Comparison of ENCODE assay signal across 15 cellular contexts in the genomic region with DNA sequence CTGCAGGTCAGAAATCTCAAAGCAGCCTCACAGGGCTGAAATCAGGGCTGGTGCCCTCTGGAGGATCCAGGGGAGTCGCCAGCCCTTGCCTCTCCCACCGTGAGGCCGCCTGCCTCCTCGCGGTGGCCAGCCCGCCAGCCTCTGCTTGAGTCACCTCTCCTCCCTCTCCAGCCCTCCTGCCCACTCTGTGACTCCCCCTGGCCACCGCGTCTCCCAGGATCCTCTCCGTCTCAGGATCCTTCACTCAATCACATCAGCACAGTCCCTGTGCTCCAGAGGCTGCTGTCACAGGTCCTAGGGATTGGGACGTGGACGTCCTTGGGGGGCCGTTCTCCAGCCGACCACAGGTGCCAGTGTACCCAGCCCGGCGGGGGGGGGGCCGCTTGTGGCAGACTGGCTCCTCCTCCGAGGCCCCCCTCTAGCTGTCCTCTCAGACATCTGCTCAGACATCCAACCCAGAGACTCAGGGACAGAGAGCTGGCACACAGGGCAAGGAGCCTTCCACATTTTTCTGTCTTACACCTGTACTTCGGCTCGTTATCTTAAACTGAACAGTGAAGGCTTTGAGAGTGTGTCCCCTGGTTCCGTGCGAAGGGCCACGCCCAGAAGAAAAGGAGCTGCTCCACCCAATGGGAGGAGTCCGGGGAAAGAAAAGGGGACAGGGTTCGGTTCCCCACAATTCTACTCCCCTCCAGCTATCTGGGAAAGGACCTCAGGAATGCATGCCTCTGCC. TPM values are rescaled to one million over a fixed set of nuclear protein-coding genes. Genes with fewer than 3 reads are reported as not detected.
DNase-seq lines count a peak whose midpoint lies in the region; ATAC-seq, FAIRE-seq and TF ChIP-seq lines count a peak whose summit lies in the region.
"Had no signal": no experiment of that assay in that cellular context is flagged by ENCODE, and none has a peak within 500 bp of the region (broad histone marks: within the 10 kb centered on the region; RNA-seq: fewer than 3 reads in every experiment).

No MANE protein-coding gene starts in this region.

- H3K79me2 ChIP-seq in K562 (ENCODE audit: control insufficient read depth, insufficient read depth, low read length), result peaks cover 12% of the 10 kb centered on the region; the same call in 2 of the 3 replicates

- H3K9ac ChIP-seq in K562 (ENCODE audit: insufficient read depth in 1 of 2, low read depth in 2 of 2, low read length in 2 of 2), result peak overlapping the region; percentile 60 to 93
- H3K9ac ChIP-seq in mesenchymal stem cell (ENCODE audit: low read length), result no peak overlapping the region

- no peak overlapping the region for H3K4me3 Mint-ChIP-seq in CD8-positive, alpha-beta memory T cell
- H3K4me3 Mint-ChIP-seq: natural killer cell; T-helper 2 cell treated with Interferon-gamma antibody and Interleukin-4, amounts not matched to agents 5 μg/mL and 100 μg/mL, for 36 hours had no signal

- no peaks in the 10 kb centered on the region for H3K9me3 ChIP-seq in CD8-positive, alpha-beta memory T cell (ENCODE audit: low read length)
- H3K9me3 ChIP-seq in K562 (replicated peaks; ENCODE audit: control insufficient read depth, insufficient read depth, low read depth, low read length) (no peaks in the 10 kb centered on the region), mesenchymal stem cell (ENCODE audit: control insufficient read depth, low read length) (no peaks in the 10 kb centered on the region)
- H3K9me3 ChIP-seq: heart right ventricle, thoracic aorta had no signal

- H2AK5ac ChIP-seq in mesenchymal stem cell (ENCODE audit: low read length, severe bottlenecking), result no peak overlapping the region

- CTCF ChIA-PET in CD8-positive, alpha-beta memory T cell (lab: Charles Lee), result interaction anchor here (1.7 kb wide), 1 partner anchor 131 kb away, joined by 8 read pairs; no protein-coding TSS in a partner anchor
- CTCF ChIA-PET in K562 (lab: Yijun Ruan, JAX; ENCODE audit: low intra/inter-chr PET ratio), result no interaction called here

- peak; percentile 30 to 88 (median 68); a peak in 5 of 6 replicates for TF ChIP-seq CTCF in K562 (IDR thresholded peaks at IDR 0.05 in 2 of 3, conservative IDR thresholded peaks at IDR 0.05 in 1 of 3; ENCODE audit: insufficient read depth in 2 of 3, low read depth in 1 of 3, low read length in 3 of 3)

- H4K8ac ChIP-seq in mesenchymal stem cell (ENCODE audit: low read length), result no peak overlapping the region

- peak; percentile 85 for ATAC-seq in K562
- no peak for ATAC-seq in GM19463 (IDR thresholded peaks at IDR 0.05; ENCODE audit: unreplicated experiment)
- no peak for ATAC-seq in HG03139 (IDR thresholded peaks at IDR 0.05; ENCODE audit: unreplicated experiment)
- ATAC-seq: natural killer cell had no signal

- peak overlapping the region in 1 of 2 experiments; percentile 20 for H3K23ac ChIP-seq in mesenchymal stem cell (ENCODE audit: low read length in 2 of 2)

- no TSS peak for BruUV-seq in K562 (replicated peaks; lab: Mats Ljungman, UMichigan)

- H3K27me3 Mint-ChIP-seq in CD8-positive, alpha-beta memory T cell, result peaks cover 0 to 12% of the 10 kb centered on the region in 2 donors

- H2BK120ac ChIP-seq in mesenchymal stem cell (ENCODE audit: low read depth, low read length), result no peak overlapping the region

- peak in 1 of 2 experiments; percentile 19; a peak in 1 of 4 replicates for TF ChIP-seq RAD21 in K562 (CRISPR knock-in tag; conservative IDR thresholded peaks at IDR 0.05 in 1 of 2, IDR thresholded peaks at IDR 0.05 in 1 of 2)

- no peak overlapping the region for H2BK15ac ChIP-seq in mesenchymal stem cell (ENCODE audit: low read depth, poor library complexity, severe bottlenecking)

- 8% methylated on average over 13 of the region's 24 CpGs for WGBS in K562 (ENCODE audit: insufficient coverage, low coverage, missing lambda C conversion rate)
- WGBS in mesenchymal stem cell, result 44% methylated on average over 23 of the region's 24 CpGs

- no peak overlapping the region for H2BK12ac ChIP-seq in mesenchymal stem cell (ENCODE audit: low read length in 2 of 2)

- no peaks in the 10 kb centered on the region for H3K9me3 Mint-ChIP-seq in CD8-positive, alpha-beta memory T cell
- H3K9me3 Mint-ChIP-seq: natural killer cell; T-helper 2 cell treated with Interferon-gamma antibody and Interleukin-4, amounts not matched to agents 5 μg/mL and 100 μg/mL, for 36 hours had no signal

- in situ Hi-C loops in K562 (cut with MboI), result no loop called here

- peak overlapping the region; percentile 64 for H3K27ac ChIP-seq in CD8-positive, alpha-beta memory T cell (ENCODE audit: low read depth, low read length)
- peak overlapping the region; percentile 78 for H3K27ac ChIP-seq in K562 (ENCODE audit: extremely low read depth, low read depth, low read length)
- no peak overlapping the region for H3K27ac ChIP-seq in mesenchymal stem cell (ENCODE audit: low read length, poor library complexity, severe bottlenecking)
- H3K27ac ChIP-seq: heart right ventricle, thoracic aorta had no signal

- no peak for FAIRE-seq in K562 (lab: Jason Lieb, UNC)
- FAIRE-seq: colon had no signal

- no peaks in the 10 kb centered on the region for H3K36me3 Mint-ChIP-seq in CD8-positive, alpha-beta memory T cell
- H3K36me3 Mint-ChIP-seq: natural killer cell had no signal

- peak overlapping the region; percentile 89 for H3K4me2 ChIP-seq in K562 (ENCODE audit: insufficient read depth, low read length)
- peak overlapping the region; percentile 37 for H3K4me2 ChIP-seq in mesenchymal stem cell (ENCODE audit: low read length, poor library complexity, severe bottlenecking)

- no peak for TF ChIP-seq EP300 in K562 (IDR thresholded peaks at IDR 0.05; ENCODE audit: low read length)

- peak in 1 of 5 donors; percentile 45 for DNase-seq in CD8-positive, alpha-beta memory T cell
- peak; percentile 23 for DNase-seq in HuH-7.5 (ENCODE audit: low spot score)
- peak; percentile 62 to 69 (median 64) for DNase-seq in K562 (ENCODE audit: extremely low read depth in 1 of 4, low spot score in 3 of 4)
- DNase-seq in mesenchymal stem cell, result peak; percentile 23
- DNase-seq in activated gamma-delta T cell (lab: John Stamatoyannopoulos, UW), result no peak
- DNase-seq in NCI-H2196 treated with DMSO at 0.1 percent for 48 hours (lab: John Stamatoyannopoulos, UW; ENCODE audit: unreplicated experiment), result no peak
- DNase-seq: activated T-cell treated with anti-CD3 and anti-CD28 coated beads, Interleukin-2, amount 50 U/mL, for 1 hour; heart right ventricle; natural killer cell; stimulated activated CD4-positive, alpha-beta T cell treated with anti-CD3 and anti-CD28 coated beads, Interleukin-4, amount 100 ng/mL, for 1 hour had no signal

- peaks cover 12 to 14% (median 14%) of the 10 kb centered on the region in 3 donors for H3K4me1 Mint-ChIP-seq in CD8-positive, alpha-beta memory T cell

- no peaks in the 10 kb centered on the region for H3K79me1 ChIP-seq in mesenchymal stem cell (replicated peaks; ENCODE audit: low read length, poor library complexity, severe bottlenecking)

- no peak overlapping the region for H3K4ac ChIP-seq in mesenchymal stem cell (ENCODE audit: low read depth in 1 of 2, low read length in 2 of 2)

- no peaks in the 10 kb centered on the region for H3K36me3 ChIP-seq in CD8-positive, alpha-beta memory T cell (ENCODE audit: insufficient read depth, low read length)
- no peaks in the 10 kb centered on the region for H3K36me3 ChIP-seq in K562 (ENCODE audit: control insufficient read depth, insufficient read depth, low read length)
- H3K36me3 ChIP-seq in mesenchymal stem cell (ENCODE audit: control insufficient read depth in 1 of 2, insufficient read depth in 2 of 2, low read depth in 1 of 2, low read length in 2 of 2), result no peaks in the 10 kb centered on the region
- H3K36me3 ChIP-seq: heart right ventricle, thoracic aorta had no signal

- no peaks in the 10 kb centered on the region for H4K20me1 ChIP-seq in K562 (replicated peaks; ENCODE audit: control insufficient read depth, insufficient read depth, low read length)

- TF ChIP-seq POLR2A in K562 (conservative IDR thresholded peaks at IDR 0.05), result no peak

- H2BK5ac ChIP-seq in mesenchymal stem cell (ENCODE audit: low read depth, low read length, poor library complexity, severe bottlenecking), result no peak overlapping the region

- H3K4me3 ChIP-seq in CD8-positive, alpha-beta memory T cell (ENCODE audit: low read length), result no peak overlapping the region
- H3K4me3 ChIP-seq in K562 (peak overlapping the region; percentile 35), mesenchymal stem cell (ENCODE audit: insufficient read depth in 1 of 2, low read depth in 1 of 2, low read length in 2 of 2) (no peak overlapping the region)
- H3K4me3 ChIP-seq: heart right ventricle, thoracic aorta had no signal

- no peaks in the 10 kb centered on the region for H3K9me1 ChIP-seq in K562 (ENCODE audit: control insufficient read depth, insufficient read depth, low read length)

- POLR2A ChIA-PET in CD8-positive, alpha-beta memory T cell (lab: Charles Lee), result no interaction called here
- POLR2A ChIA-PET in K562 (lab: Yijun Ruan, JAX), result interaction anchor here (1.0 to 1.6 kb wide), 6 partner anchors 9 to 71 kb away, joined by 3 to 8 read pairs (median 4); a partner anchor contains a TSS

- H3K14ac ChIP-seq in mesenchymal stem cell (ENCODE audit: low read length in 2 of 2), result peak overlapping the region in 1 of 2 experiments; percentile 39

- peaks cover 5% of the 10 kb centered on the region for H3K4me1 ChIP-seq in CD8-positive, alpha-beta memory T cell (ENCODE audit: insufficient read depth, low read length)
- peaks cover 35 to 47% of the 10 kb centered on the region in 2 experiments for H3K4me1 ChIP-seq in K562 (replicated peaks in 1 of 2; ENCODE audit: control insufficient read depth in 2 of 2, insufficient read depth in 2 of 2, low read length in 2 of 2)
- H3K4me1 ChIP-seq in mesenchymal stem cell (ENCODE audit: control insufficient read depth, insufficient read depth, low read depth, low read length), result peaks cover 3% of the 10 kb centered on the region

- intact Hi-C loops in K562 (cut with micrococcal nuclease), result loop anchor here (5.0 kb wide), 1 partner anchor 41 kb away; no protein-coding TSS in a partner anchor

- peak overlapping the region; percentile 89 for H2AFZ ChIP-seq in K562 (ENCODE audit: low read depth, low read length)
- no peak overlapping the region for H2AFZ ChIP-seq in mesenchymal stem cell (ENCODE audit: low read depth, low read length)

- no peaks in the 10 kb centered on the region for H3K27me3 ChIP-seq in CD8-positive, alpha-beta memory T cell (ENCODE audit: insufficient read depth, low read length, poor library complexity, severe bottlenecking)
- H3K27me3 ChIP-seq in K562 (ENCODE audit: control insufficient read depth in 2 of 2, insufficient read depth in 2 of 2, low read length in 2 of 2), result no peaks in the 10 kb centered on the region
- peaks cover 37 to 67% of the 10 kb centered on the region in 2 experiments for H3K27me3 ChIP-seq in mesenchymal stem cell (ENCODE audit: control insufficient read depth in 1 of 2, insufficient read depth in 1 of 2, low read length in 2 of 2)

- H3K18ac ChIP-seq in mesenchymal stem cell (ENCODE audit: low read depth in 1 of 2, low read length in 2 of 2), result no peak overlapping the region

- H4K91ac ChIP-seq in mesenchymal stem cell (ENCODE audit: low read length), result no peak overlapping the region

- H3K27ac Mint-ChIP-seq in CD8-positive, alpha-beta memory T cell, result peak overlapping the region in 1 of 8 donors; percentile 60
- H3K27ac Mint-ChIP-seq: natural killer cell; T-helper 2 cell treated with Interferon-gamma antibody and Interleukin-4, amounts not matched to agents 5 μg/mL and 100 μg/mL, for 36 hours had no signal

RNA-seq across cellular contexts. Expression of a gene that starts 9.4 kb away (rescaled TPM):
- 10 to 100 TPM; 23.5 to 24.5 TPM for total RNA-seq in CD8-positive, alpha-beta memory T cell
- 34.0 TPM for polyA plus RNA-seq in CD8-positive, alpha-beta memory T cell
- 76.3 and 99.7 TPM in 2 replicates for total RNA-seq in K562 (2011; cell fraction: chromatin; rRNA removed; ENCODE audit: low replicate concordance)
- total RNA-seq in K562 (2011; cell fraction: nucleolus; rRNA removed), result 34.7 and 41.2 TPM in 2 replicates
- 42.2 and 48.0 TPM in 2 replicates for total RNA-seq in K562 (2011; cell fraction: nucleoplasm; rRNA removed)
- total RNA-seq in K562 (2014; rRNA removed) (26.8 and 28.0 TPM in 2 replicates), K562 (2014; rRNA removed; fragmentation: Illumina TruSeq; extraction: Trizol) (22.2 and 23.9 TPM in 2 replicates), K562 (2015; rRNA removed; fragmentation: Illumina TruSeq; extraction: Trizol) (32.0 and 32.5 TPM in 2 replicates), K562 (2021) (29.9 and 31.3 TPM in 2 replicates)
- polyA plus RNA-seq in K562 (2011; rRNA removed) (31.2 and 37.0 TPM in 2 replicates), K562 (2014; fragmentation: Illumina TruSeq; extraction: Trizol) (23.6 and 26.8 TPM in 2 replicates), K562 (2014; fragmentation: Nextera tagmentation; extraction: Ambion mirVana) (1 to 10 TPM; 1.9 to 5.1 TPM), K562 (2014; rRNA removed) (35.1 and 35.6 TPM in 2 replicates)
- 30.3 TPM in 2 replicates for polyA plus RNA-seq in K562 (2011; cell fraction: cytosol; rRNA removed)
- polyA plus RNA-seq in K562 (2011; cell fraction: nucleus; rRNA removed), result 59.2 and 67.7 TPM in 2 replicates
- 25.0 and 26.8 TPM in 2 replicates for polyA plus RNA-seq in K562 (2012)
- 35.7 and 36.8 TPM in 2 replicates for polyA minus RNA-seq in K562 (2011; rRNA and poly(A)+ RNA removed)
- 19.0 and 19.1 TPM in 2 replicates for polyA minus RNA-seq in K562 (2011; cell fraction: cytosol; rRNA and poly(A)+ RNA removed)
- polyA minus RNA-seq in K562 (2011; cell fraction: nucleus; rRNA and poly(A)+ RNA removed), result 24.1 and 29.9 TPM in 2 replicates
- 29.1 TPM for polyA plus RNA-seq in mesenchymal stem cell (2013, experiment 1 of 2)
- 31.7 TPM for polyA plus RNA-seq in mesenchymal stem cell (2013, experiment 2 of 2)

Comparison
In these comparisons a context has a peak if more than half of its experiments do, and no peak if none do; other contexts are left out.
1. DNase-seq: peak in HuH-7.5 (single experiment), K562 (4 of 4) and mesenchymal stem cell (single experiment); none in activated gamma-delta T cell (single experiment) and NCI-H2196 treated with DMSO at 0.1 percent for 48 hours (single experiment).